ENCODE assay signal across 19 cellular contexts in the genomic region with DNA sequence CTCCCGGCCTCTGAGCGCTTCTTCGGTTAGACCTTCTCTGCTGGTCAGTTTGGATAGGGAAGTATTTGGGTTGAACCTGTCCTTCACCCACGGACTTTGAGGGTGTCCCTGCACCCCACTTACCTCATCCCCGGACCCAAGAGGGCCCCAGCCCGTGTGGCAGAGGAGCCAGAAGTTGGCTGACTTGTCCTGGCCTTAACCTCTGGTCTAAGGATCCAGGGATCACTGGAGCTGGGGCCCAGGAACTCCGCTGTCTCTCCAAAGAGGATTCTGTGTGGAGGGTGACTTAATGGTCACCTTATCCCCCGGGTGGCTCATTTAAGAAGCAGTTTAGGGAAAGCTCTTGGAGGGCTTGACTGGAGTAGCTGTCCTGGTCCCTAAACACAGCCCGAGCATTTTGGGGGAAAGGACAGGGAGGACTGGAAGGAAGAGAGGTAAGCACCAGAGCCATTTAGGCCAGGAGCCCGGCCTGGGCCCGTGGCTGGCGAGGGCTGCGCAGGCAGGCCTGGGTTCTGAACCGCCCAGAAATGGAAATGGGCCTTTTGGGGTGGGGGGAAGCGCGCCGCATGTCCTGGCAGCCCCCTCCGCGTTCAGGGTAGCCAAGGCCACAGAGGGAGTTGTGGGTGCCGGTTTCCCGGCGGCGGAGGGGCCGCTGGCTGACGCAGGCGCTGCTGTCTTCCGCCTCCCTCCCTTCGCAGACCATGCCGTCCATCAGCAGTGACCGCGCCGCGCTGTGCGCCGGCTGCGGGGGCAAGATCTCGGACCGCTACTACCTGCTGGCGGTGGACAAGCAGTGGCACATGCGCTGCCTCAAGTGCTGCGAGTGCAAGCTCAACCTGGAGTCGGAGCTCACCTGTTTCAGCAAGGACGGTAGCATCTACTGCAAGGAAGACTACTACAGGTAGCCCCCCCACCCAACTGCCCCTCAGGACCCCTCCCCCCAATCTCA. TPM values are rescaled to one million over a fixed set of nuclear protein-coding genes. Genes with fewer than 3 reads are reported as not detected.
A peak's percentile ranks its signal among the peaks of the same experiment; 100 is the strongest.
DNase-seq lines count a peak whose midpoint lies in the region; ATAC-seq and TF ChIP-seq lines count a peak whose summit lies in the region.
"Had no signal": no experiment of that assay in that cellular context is flagged by ENCODE, and none has a peak within 500 bp of the region (broad histone marks: within the 10 kb centered on the region; RNA-seq: fewer than 3 reads in every experiment).

No MANE protein-coding gene starts in this region.

- peak overlapping the region; percentile 49 for H3K4me3 Mint-ChIP-seq in activated naive CD4-positive, alpha-beta T cell treated with anti-CD3 and anti-CD28 coated beads, Interleukin-2, amount 50 U/mL, for 24 hours
- no peak overlapping the region for H3K4me3 Mint-ChIP-seq in activated T-helper 1 cell treated with anti-CD3 and anti-CD28 coated beads, Interleukin-12 subunit alpha, Interleukin-12 subunit beta, Interleukin-2, Interleukin-4 antibody, amounts not matched to agents 30 ng/mL and 10 ng/mL and 1 ng/mL, durations not matched to agents 14 hours and 24 hours and 36 hours
- peak overlapping the region; percentile 74 for H3K4me3 Mint-ChIP-seq in type B pancreatic cell

- H3K36me3 Mint-ChIP-seq in activated naive CD4-positive, alpha-beta T cell treated with anti-CD3 and anti-CD28 coated beads, Interleukin-2, amount 50 U/mL, for 24 hours, result no peaks in the 10 kb centered on the region
- peaks cover 11 to 14% of the 10 kb centered on the region in 2 donors for H3K36me3 Mint-ChIP-seq in activated naive CD4-positive, alpha-beta T cell treated with anti-CD3 and anti-CD28 coated beads, Interleukin-2, amount 50 U/mL, for 72 hours
- H3K36me3 Mint-ChIP-seq in activated T-helper 1 cell treated with anti-CD3 and anti-CD28 coated beads, Interleukin-12 subunit alpha, Interleukin-12 subunit beta, Interleukin-2, Interleukin-4 antibody, amounts not matched to agents 30 ng/mL and 10 ng/mL and 1 ng/mL, durations not matched to agents 14 hours and 24 hours and 36 hours (ENCODE audit: low read depth), result peaks cover 1% of the 10 kb centered on the region
- H3K36me3 Mint-ChIP-seq in type B pancreatic cell, result no peaks in the 10 kb centered on the region

- H3K36me3 ChIP-seq in right lobe of liver, result no peaks in the 10 kb centered on the region
- H3K36me3 ChIP-seq: BE2C, brain microvascular endothelial cell, gastrocnemius medialis, prostate gland, SJCRH30 had no signal

- peaks cover 36% of the 10 kb centered on the region for H3K4me1 Mint-ChIP-seq in activated naive CD4-positive, alpha-beta T cell treated with anti-CD3 and anti-CD28 coated beads, Interleukin-2, amount 50 U/mL, for 24 hours
- peaks cover 12% of the 10 kb centered on the region for H3K4me1 Mint-ChIP-seq in activated T-helper 1 cell treated with anti-CD3 and anti-CD28 coated beads, Interleukin-12 subunit alpha, Interleukin-12 subunit beta, Interleukin-2, Interleukin-4 antibody, amounts not matched to agents 30 ng/mL and 10 ng/mL and 1 ng/mL, durations not matched to agents 14 hours and 24 hours and 36 hours (ENCODE audit: low read depth)
- H3K4me1 Mint-ChIP-seq in type B pancreatic cell (ENCODE audit: unreplicated experiment), result peaks cover 19% of the 10 kb centered on the region

- H3K9me3 ChIP-seq in right lobe of liver, result no peaks in the 10 kb centered on the region
- H3K9me3 ChIP-seq: gastrocnemius medialis, prostate gland, SJCRH30 had no signal

- peaks cover 19 to 49% of the 10 kb centered on the region in 2 donors for H3K27me3 ChIP-seq in right lobe of liver
- H3K27me3 ChIP-seq: SJCRH30 had no signal

- H3K9me3 Mint-ChIP-seq in activated naive CD4-positive, alpha-beta T cell treated with anti-CD3 and anti-CD28 coated beads, Interleukin-2, amount 50 U/mL, for 24 hours, result no peaks in the 10 kb centered on the region
- no peaks in the 10 kb centered on the region for H3K9me3 Mint-ChIP-seq in activated naive CD4-positive, alpha-beta T cell treated with anti-CD3 and anti-CD28 coated beads, Interleukin-2, amount 50 U/mL, for 72 hours
- H3K9me3 Mint-ChIP-seq in activated T-helper 1 cell treated with anti-CD3 and anti-CD28 coated beads, Interleukin-12 subunit alpha, Interleukin-12 subunit beta, Interleukin-2, Interleukin-4 antibody, amounts not matched to agents 30 ng/mL and 10 ng/mL and 1 ng/mL, durations not matched to agents 14 hours and 24 hours and 36 hours, result no peaks in the 10 kb centered on the region
- no peaks in the 10 kb centered on the region for H3K9me3 Mint-ChIP-seq in type B pancreatic cell

- intact Hi-C loops in activated T-helper 1 cell treated with anti-CD3 and anti-CD28 coated beads, Interleukin-12 subunit alpha, Interleukin-12 subunit beta, Interleukin-2, Interleukin-4 antibody, amounts not matched to agents 30 ng/mL and 10 ng/mL and 1 ng/mL, durations not matched to agents 14 hours and 24 hours and 36 hours (cut with micrococcal nuclease), result no loop called here
- intact Hi-C loops in right lobe of liver (cut with DNase I), result no loop called here

- WGBS in right lobe of liver (ENCODE audit: insufficient coverage, low coverage, low lambda C conversion rate, missing lambda C conversion rate), result 2% methylated on average over 12 of the region's 43 CpGs

- no peak for TF ChIP-seq POLR2A in right lobe of liver (IDR thresholded peaks at IDR 0.05)

- no peak overlapping the region for H3K27ac ChIP-seq in right lobe of liver
- H3K27ac ChIP-seq: brain microvascular endothelial cell, gastrocnemius medialis, prostate gland, SJCRH30 had no signal

- H3K27me3 Mint-ChIP-seq in activated naive CD4-positive, alpha-beta T cell treated with anti-CD3 and anti-CD28 coated beads, Interleukin-2, amount 50 U/mL, for 24 hours, result peaks cover 47% of the 10 kb centered on the region
- H3K27me3 Mint-ChIP-seq in activated T-helper 1 cell treated with anti-CD3 and anti-CD28 coated beads, Interleukin-12 subunit alpha, Interleukin-12 subunit beta, Interleukin-2, Interleukin-4 antibody, amounts not matched to agents 30 ng/mL and 10 ng/mL and 1 ng/mL, durations not matched to agents 14 hours and 24 hours and 36 hours (ENCODE audit: insufficient read depth), result peaks cover 61% of the 10 kb centered on the region
- H3K27me3 Mint-ChIP-seq in type B pancreatic cell, result peaks cover 86% of the 10 kb centered on the region

- H3K27ac Mint-ChIP-seq in activated naive CD4-positive, alpha-beta T cell treated with anti-CD3 and anti-CD28 coated beads, Interleukin-2, amount 50 U/mL, for 24 hours, result no peak overlapping the region
- no peak overlapping the region for H3K27ac Mint-ChIP-seq in activated naive CD4-positive, alpha-beta T cell treated with anti-CD3 and anti-CD28 coated beads, Interleukin-2, amount 50 U/mL, for 72 hours
- peak overlapping the region; percentile 52 for H3K27ac Mint-ChIP-seq in activated T-helper 1 cell treated with anti-CD3 and anti-CD28 coated beads, Interleukin-12 subunit alpha, Interleukin-12 subunit beta, Interleukin-2, Interleukin-4 antibody, amounts not matched to agents 30 ng/mL and 10 ng/mL and 1 ng/mL, durations not matched to agents 14 hours and 24 hours and 36 hours
- H3K27ac Mint-ChIP-seq in type B pancreatic cell, result no peak overlapping the region

- no peak for ATAC-seq in activated naive CD4-positive, alpha-beta T cell treated with anti-CD3 and anti-CD28 coated beads, Interleukin-2, amount 50 U/mL, for 72 hours
- ATAC-seq in right lobe of liver, result no peak
- no peak for ATAC-seq in GM18861 (IDR thresholded peaks at IDR 0.05; ENCODE audit: unreplicated experiment)
- ATAC-seq in HG02759 (IDR thresholded peaks at IDR 0.05; ENCODE audit: unreplicated experiment), result no peak
- ATAC-seq: gastrocnemius medialis had no signal

- DNase-seq in activated naive CD4-positive, alpha-beta T cell treated with anti-CD3 and anti-CD28 coated beads, Interleukin-2, amount 50 U/mL, for 72 hours (ENCODE audit: low spot score in 2 of 2), result no peak
- no peak for DNase-seq in activated T-helper 1 cell treated with anti-CD3 and anti-CD28 coated beads, Interleukin-12 subunit alpha, Interleukin-12 subunit beta, Interleukin-2, Interleukin-4 antibody, amounts not matched to agents 30 ng/mL and 10 ng/mL and 1 ng/mL, durations not matched to agents 14 hours and 24 hours and 36 hours (ENCODE audit: low spot score)
- DNase-seq in right lobe of liver (peak in 1 of 3 donors; percentile 21), type B pancreatic cell (ENCODE audit: extremely low spot score, unreplicated experiment) (no peak), NCI-H128 (lab: John Stamatoyannopoulos, UW; ENCODE audit: unreplicated experiment) (no peak)
- DNase-seq: activated B cell treated with CpG ODN at 0.5 μM for 24 hours; activated T-cell treated with anti-CD3 and anti-CD28 coated beads, Interleukin-2, amount 50 U/mL, for 1 hour; BE2C; brain microvascular endothelial cell; DND-41; gastrocnemius medialis; midbrain; SJCRH30; stimulated activated CD4-positive, alpha-beta T cell treated with anti-CD3 and anti-CD28 coated beads, Interleukin-1b, Interleukin-23, amount 100 ng/mL, for 48 hours had no signal

- peaks cover 0 to 41% (median 4%) of the 10 kb centered on the region in 4 donors for H3K4me1 ChIP-seq in right lobe of liver
- H3K4me1 ChIP-seq: BE2C had no signal

- TF ChIP-seq CTCF in right lobe of liver (IDR thresholded peaks at IDR 0.05) (no peak), type B pancreatic cell (conservative IDR thresholded peaks at IDR 0.05) (no peak)

- H3K4me3 ChIP-seq in right lobe of liver, result peak overlapping the region in 2 of 3 donors; percentile 25 to 33
- H3K4me3 ChIP-seq: prostate gland, SJCRH30 had no signal

RNA-seq across cellular contexts. Expression of a gene that starts 2.0 kb away (rescaled TPM):
- not detected for total RNA-seq in activated naive CD4-positive, alpha-beta T cell treated with anti-CD3 and anti-CD28 coated beads, Interleukin-2, amount 50 U/mL, for 72 hours
- not detected in 2 replicates for total RNA-seq in activated T-helper 1 cell treated with anti-CD3 and anti-CD28 coated beads, Interleukin-12 subunit alpha, Interleukin-12 subunit beta, Interleukin-2, Interleukin-4 antibody, amounts not matched to agents 30 ng/mL and 10 ng/mL and 1 ng/mL, durations not matched to agents 14 hours and 24 hours and 36 hours
- total RNA-seq in right lobe of liver (1 to 10 TPM in 5 of 6 experiments, under 1 TPM in 1; 0.64 to 5.0 (median 3.0) TPM), type B pancreatic cell (ENCODE audit: low replicate concordance) (1.2 TPM in 1 of 2 replicates, not detected in the other)
- total RNA-seq: activated B cell treated with CpG ODN at 0.5 μM for 24 hours, gastrocnemius medialis, ureter had no signal
